15 cellular contexts compared by ENCODE assay signal in the genomic region with DNA sequence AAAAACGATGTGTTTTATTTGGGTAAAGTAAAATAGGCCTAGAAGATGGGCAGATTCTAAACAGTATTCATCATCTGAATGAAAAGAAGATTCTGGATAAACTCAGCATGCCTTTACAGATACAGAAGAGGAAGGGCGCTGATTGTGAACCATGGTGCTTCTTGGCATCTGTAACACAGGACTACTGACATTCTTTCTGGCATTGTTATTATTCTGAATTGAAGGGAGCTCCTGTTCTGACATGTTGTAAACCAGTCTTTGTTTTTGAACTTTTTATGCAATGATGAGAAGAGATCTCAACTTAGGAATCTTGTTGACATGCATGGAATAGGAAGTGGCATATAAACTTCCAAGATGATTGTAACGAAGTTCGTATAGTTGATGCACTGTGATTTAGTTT. TPM values are rescaled to one million over a fixed set of nuclear protein-coding genes. Genes with fewer than 3 reads are reported as not detected.
A peak's percentile ranks its signal among the peaks of the same experiment; 100 is the strongest.
DNase-seq lines count a peak whose midpoint lies in the region; ATAC-seq, FAIRE-seq and TF ChIP-seq lines count a peak whose summit lies in the region.
"Had no signal": no experiment of that assay in that cellular context is flagged by ENCODE, and none has a peak within 500 bp of the region (broad histone marks: within the 10 kb centered on the region; RNA-seq: fewer than 3 reads in every experiment).

No MANE protein-coding gene starts in this region.

- no peaks in the 10 kb centered on the region for H3K9me3 Mint-ChIP-seq in GM23338
- H3K9me3 Mint-ChIP-seq: CD4-positive, CD25-positive, alpha-beta regulatory T cell had no signal

- CTCF ChIA-PET in RWPE1 (lab: Yijun Ruan, JAX) (interaction anchor here (0.5 kb wide), 1 partner anchor 617 kb away, joined by 4 read pairs; no protein-coding TSS in a partner anchor), OCI-LY7 (lab: Charles Lee; ENCODE audit: unreplicated experiment) (no interaction called here)

- no peaks in the 10 kb centered on the region for H3K36me3 Mint-ChIP-seq in GM23338 (ENCODE audit: low read depth)

- H2AFZ ChIP-seq in GM23338 (no peak overlapping the region), OCI-LY7 (ENCODE audit: low read length) (no peak overlapping the region)

- H3K27ac ChIP-seq in GM23338 (ENCODE audit: low read depth): no peak overlapping the region
- peak overlapping the region; percentile 50 for H3K27ac ChIP-seq in RWPE1
- no peak overlapping the region for H3K27ac ChIP-seq in pancreas
- no peak overlapping the region for H3K27ac ChIP-seq in colonic mucosa
- H3K27ac ChIP-seq in OCI-LY7 (ENCODE audit: low read depth, low read length, poor library complexity, severe bottlenecking): no peak overlapping the region
- H3K27ac ChIP-seq: BLaER1 treated with 17β-estradiol and CSF1 and Interleukin-3, amounts not matched to agents 10 nM and 100 nM; HL-60 had no signal

- ATAC-seq in GM23338 (no peak), pancreas (no peak), GM21717 (IDR thresholded peaks at IDR 0.05; ENCODE audit: unreplicated experiment) (no peak)

- FAIRE-seq in pancreas (lab: Jason Lieb, UNC): peak; percentile 26

- H3K79me2 ChIP-seq in GM23338 (replicated peaks; ENCODE audit: insufficient read depth) (no peaks in the 10 kb centered on the region), OCI-LY7 (ENCODE audit: insufficient read depth, low read depth, low read length) (no peaks in the 10 kb centered on the region)

- H3K4me3 ChIP-seq in GM23338 (no peak overlapping the region), epithelial cell of esophagus (ENCODE audit: low read length) (no peak overlapping the region), pancreas (no peak overlapping the region), colonic mucosa (no peak overlapping the region), OCI-LY7 (ENCODE audit: low read depth, low read length, poor library complexity, severe bottlenecking) (no peak overlapping the region)
- H3K4me3 ChIP-seq: BLaER1 treated with 17β-estradiol and CSF1 and Interleukin-3, amounts not matched to agents 10 nM and 100 nM; HAP-1 had no signal

- H3K4me2 ChIP-seq in GM23338: no peak overlapping the region
- H3K4me2 ChIP-seq in OCI-LY7 (ENCODE audit: low read length): no peak overlapping the region
- H3K4me2 ChIP-seq: BLaER1 treated with 17β-estradiol and CSF1 and Interleukin-3, amounts not matched to agents 10 nM and 100 nM had no signal

- peaks cover 2% of the 10 kb centered on the region for H3K27me3 Mint-ChIP-seq in GM23338 (ENCODE audit: insufficient read depth, low read depth, poor library complexity)
- H3K27me3 Mint-ChIP-seq: CD4-positive, CD25-positive, alpha-beta regulatory T cell had no signal

- WGBS in pancreas, 2 donors: 88 to 90% methylated on average over 4 of the region's 4 CpGs

- TF ChIP-seq CTCF in GM23338 (conservative IDR thresholded peaks at IDR 0.05; ENCODE audit: low read depth in 2 of 2) (no peak), RWPE1 (conservative IDR thresholded peaks at IDR 0.05; ENCODE audit: low read depth) (no peak), epithelial cell of esophagus (IDR thresholded peaks at IDR 0.05; ENCODE audit: insufficient read depth, low read depth, low read length, missing control alignments) (no peak), pancreas (IDR thresholded peaks at IDR 0.05) (no peak), colonic mucosa (IDR thresholded peaks at IDR 0.05) (no peak), OCI-LY7 (conservative IDR thresholded peaks at IDR 0.05; ENCODE audit: low read length) (no peak)

- H4K20me1 ChIP-seq in GM23338 (replicated peaks; ENCODE audit: insufficient read depth) (no peaks in the 10 kb centered on the region), OCI-LY7 (ENCODE audit: insufficient read depth, low read length) (no peaks in the 10 kb centered on the region)
- H4K20me1 ChIP-seq: BLaER1 treated with 17β-estradiol and CSF1 and Interleukin-3, amounts not matched to agents 10 nM and 100 nM had no signal

- H3K4me3 Mint-ChIP-seq in GM23338: no peak overlapping the region
- H3K4me3 Mint-ChIP-seq: CD4-positive, CD25-positive, alpha-beta regulatory T cell had no signal

- no peak overlapping the region for H3K27ac Mint-ChIP-seq in GM23338
- H3K27ac Mint-ChIP-seq: CD4-positive, CD25-positive, alpha-beta regulatory T cell had no signal

- POLR2A ChIA-PET in RWPE1 (lab: Yijun Ruan, JAX; ENCODE audit: low non-redundant PET): no interaction called here
- POLR2A ChIA-PET in OCI-LY7 (lab: Charles Lee): no interaction called here

- H3K27me3 ChIP-seq in GM23338 (ENCODE audit: insufficient read depth): no peaks in the 10 kb centered on the region
- no peaks in the 10 kb centered on the region for H3K27me3 ChIP-seq in pancreas
- H3K27me3 ChIP-seq in colonic mucosa: no peaks in the 10 kb centered on the region
- H3K27me3 ChIP-seq: BLaER1 treated with 17β-estradiol and CSF1 and Interleukin-3, amounts not matched to agents 10 nM and 100 nM had no signal

- intact Hi-C loops in pancreas (cut with DNase I): no loop called here
- intact Hi-C loops in colonic mucosa (cut with DNase I): no loop called here
- intact Hi-C loops in OCI-LY7 (cut with micrococcal nuclease; ENCODE audit: unreplicated experiment): no loop called here

- H3K4me1 ChIP-seq in GM23338 (ENCODE audit: insufficient read depth): peaks cover 43% of the 10 kb centered on the region
- H3K4me1 ChIP-seq in pancreas: peaks cover 4 to 6% (median 4%) of the 10 kb centered on the region in 3 donors
- no peaks in the 10 kb centered on the region for H3K4me1 ChIP-seq in colonic mucosa
- H3K4me1 ChIP-seq in OCI-LY7 (ENCODE audit: insufficient read depth, low read length, poor library complexity, severe bottlenecking): no peaks in the 10 kb centered on the region

- H3F3A ChIP-seq in GM23338 (replicated peaks; ENCODE audit: low read depth): no peaks in the 10 kb centered on the region

- H3K4me1 Mint-ChIP-seq in GM23338: peaks cover 50% of the 10 kb centered on the region

- H3K9me3 ChIP-seq in pancreas: no peaks in the 10 kb centered on the region
- no peaks in the 10 kb centered on the region for H3K9me3 ChIP-seq in colonic mucosa
- H3K9me3 ChIP-seq in OCI-LY7 (ENCODE audit: low read length): no peaks in the 10 kb centered on the region
- H3K9me3 ChIP-seq: BLaER1 treated with 17β-estradiol and CSF1 and Interleukin-3, amounts not matched to agents 10 nM and 100 nM; HAP-1 had no signal

- H3K9me2 ChIP-seq in GM23338 (ENCODE audit: insufficient read depth) (no peaks in the 10 kb centered on the region), OCI-LY7 (ENCODE audit: insufficient read depth, low read length) (no peaks in the 10 kb centered on the region)

- peak; percentile 18 for DNase-seq in GM23338 (ENCODE audit: low spot score)
- DNase-seq in RWPE1 (ENCODE audit: low spot score): peak; percentile 49
- DNase-seq in epithelial cell of esophagus (ENCODE audit: low read depth): peak; percentile 92
- DNase-seq in pancreas: no peak
- DNase-seq in colonic mucosa: no peak
- DNase-seq in OCI-LY7 (ENCODE audit: low spot score): no peak
- DNase-seq: ACHN; CD4-positive, CD25-positive, alpha-beta regulatory T cell; DMS79 treated with DMSO at 0.1 percent for 48 hours; EL; GOT3 had no signal

- H3K36me3 ChIP-seq in GM23338 (ENCODE audit: insufficient read depth) (no peaks in the 10 kb centered on the region), pancreas (no peaks in the 10 kb centered on the region), colonic mucosa (no peaks in the 10 kb centered on the region), OCI-LY7 (ENCODE audit: insufficient read depth, low read length) (no peaks in the 10 kb centered on the region; the same call in 1 of the 2 replicates)
- H3K36me3 ChIP-seq: BLaER1 treated with 17β-estradiol and CSF1 and Interleukin-3, amounts not matched to agents 10 nM and 100 nM; HAP-1 had no signal

- no peak overlapping the region for H3K9ac ChIP-seq in colonic mucosa (ENCODE audit: low read depth in 2 of 2, low read length in 2 of 2)
- H3K9ac ChIP-seq: BLaER1 treated with 17β-estradiol and CSF1 and Interleukin-3, amounts not matched to agents 10 nM and 100 nM had no signal

- BruUV-seq in OCI-LY7 (replicated peaks; lab: Mats Ljungman, UMichigan): no TSS peak

TF ChIP-seq in GM23338, 12 proteins besides CTCF, POLR2A, EP300 and RAD21 (continues in another document):
- TF ChIP-seq, protein P1, sequence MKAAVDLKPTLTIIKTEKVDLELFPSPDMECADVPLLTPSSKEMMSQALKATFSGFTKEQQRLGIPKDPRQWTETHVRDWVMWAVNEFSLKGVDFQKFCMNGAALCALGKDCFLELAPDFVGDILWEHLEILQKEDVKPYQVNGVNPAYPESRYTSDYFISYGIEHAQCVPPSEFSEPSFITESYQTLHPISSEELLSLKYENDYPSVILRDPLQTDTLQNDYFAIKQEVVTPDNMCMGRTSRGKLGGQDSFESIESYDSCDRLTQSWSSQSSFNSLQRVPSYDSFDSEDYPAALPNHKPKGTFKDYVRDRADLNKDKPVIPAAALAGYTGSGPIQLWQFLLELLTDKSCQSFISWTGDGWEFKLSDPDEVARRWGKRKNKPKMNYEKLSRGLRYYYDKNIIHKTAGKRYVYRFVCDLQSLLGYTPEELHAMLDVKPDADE (IDR thresholded peaks at IDR 0.05): no peak

RNA-seq across cellular contexts. Expression of gene RPA3, which starts 13.5 kb away (rescaled TPM):
- total RNA-seq in GM23338 (2014; rRNA removed; shearing (Covaris generic)): 57.4 and 74.9 TPM in 2 replicates
- 284 and 287 TPM in 2 replicates for polyA plus RNA-seq in GM23338 (2016; fragmentation: Nextera tagmentation; extraction: Ambion mirVana)
- 10 to 100 TPM in 3 of 6 donors, 1 to 10 TPM in 3; 5.2 to 13.4 (median 9.6) TPM for total RNA-seq in pancreas
- 10 to 100 TPM in 1 of 2 donors, 1 to 10 TPM in 1; 7.5 to 16.0 TPM for polyA plus RNA-seq in pancreas
- total RNA-seq in colonic mucosa: 10 to 100 TPM; 44.9 to 53.3 TPM
- total RNA-seq in OCI-LY7 (2014; rRNA removed; shearing (Covaris generic)): 53.0 and 66.3 TPM in 2 replicates
- total RNA-seq in OCI-LY7 (2022): 110 and 111 TPM in 2 replicates

Comparison
In these comparisons a context has a peak if more than half of its experiments do, and no peak if none do; other contexts are left out.
1. DNase-seq: peak in GM23338 (single experiment), RWPE1 (single experiment) and epithelial cell of esophagus (single experiment); none in pancreas (0 of 6), colonic mucosa (single experiment) and OCI-LY7 (single experiment).